1 cellular context compared by ENCODE assay signal in genomic region chr2:44532031-44532430, GRCh38.
TF ChIP-seq lines count a peak whose summit lies in the region.

No MANE protein-coding gene starts in this region.

TF ChIP-seq in liver, 16 proteins besides CTCF, POLR2A, EP300 and RAD21 (continued from another document):
- no peak for TF ChIP-seq EGR1 (IDR thresholded peaks at IDR 0.05; ENCODE audit: low read depth in 2 of 2)
- TF ChIP-seq ZBTB33 (IDR thresholded peaks at IDR 0.05) = no peak
- TF ChIP-seq SP1 (IDR thresholded peaks at IDR 0.05) = no peak
- TF ChIP-seq MAX (IDR thresholded peaks at IDR 0.05) = no peak
- TF ChIP-seq JUND (IDR thresholded peaks at IDR 0.05) = peak in 1 of 2 donors; percentile 10
- TF ChIP-seq GABPA (IDR thresholded peaks at IDR 0.05 in 1 of 2, conservative IDR thresholded peaks at IDR 0.05 in 1 of 2) = no peak
TF ChIP-seq in liver: peak in this region for 2.
